ENCODE assay signal across 9 cellular contexts in genomic region chr17:75295220-75296158, GRCh38. TPM values are rescaled to one million over a fixed set of nuclear protein-coding genes. Genes with fewer than 3 reads are reported as not detected.
DNase-seq lines count a peak whose midpoint lies in the region; ATAC-seq and TF ChIP-seq lines count a peak whose summit lies in the region.
"Had no signal": no experiment of that assay in that cellular context is flagged by ENCODE, and none has a peak within 500 bp of the region (broad histone marks: within the 10 kb centered on the region; RNA-seq: fewer than 3 reads in every experiment).

No MANE protein-coding gene starts in this region.

- no peaks in the 10 kb centered on the region for H3K36me3 Mint-ChIP-seq in Caco-2 (ENCODE audit: insufficient read depth, unreplicated experiment)

- H3K27me3 Mint-ChIP-seq in Caco-2 (ENCODE audit: insufficient read depth, unreplicated experiment) = no peaks in the 10 kb centered on the region

- peaks cover 18% of the 10 kb centered on the region for H3K4me1 ChIP-seq in Caco-2
- peaks cover 8 to 21% of the 10 kb centered on the region in 2 donors for H3K4me1 ChIP-seq in adrenal gland (replicated peaks in 1 of 2)

- POLR2A ChIA-PET in Caco-2 (lab: Charles Lee) = interaction anchor here (0.7 kb wide), 1 partner anchor 113 kb away, joined by 3 read pairs; no protein-coding TSS in a partner anchor

- CTCF ChIA-PET in Caco-2 (lab: Charles Lee) = no interaction called here

- H3K27ac ChIP-seq in adrenal gland (peak overlapping the region; percentile 55 to 88 (median 83)), brain microvascular endothelial cell (no peak overlapping the region)

- no peaks in the 10 kb centered on the region; the same call in 1 of the 2 replicates for H3K36me3 ChIP-seq in Caco-2 (ENCODE audit: control insufficient read depth, insufficient read depth, low read length)
- no peaks in the 10 kb centered on the region for H3K36me3 ChIP-seq in adrenal gland (replicated peaks in 1 of 2)
- no peaks in the 10 kb centered on the region for H3K36me3 ChIP-seq in brain microvascular endothelial cell (replicated peaks)

- no peak overlapping the region for H3K4me3 Mint-ChIP-seq in Caco-2 (ENCODE audit: unreplicated experiment)

- WGBS in adrenal gland, 4 donors = 56 to 66% (median 60%) methylated on average over 7 to 8 of the region's 8 CpGs

- no peak overlapping the region for H3K4me3 ChIP-seq in Caco-2 (ENCODE audit: low read depth, low read length)
- no peak overlapping the region for H3K4me3 ChIP-seq in adrenal gland
- no peak overlapping the region for H3K4me3 ChIP-seq in brain microvascular endothelial cell (ENCODE audit: low read depth, low read length)

- TF ChIP-seq POLR2A in adrenal gland (IDR thresholded peaks at IDR 0.05) = no peak

- no peaks in the 10 kb centered on the region for H3K27me3 ChIP-seq in Caco-2 (replicated peaks; ENCODE audit: control insufficient read depth, insufficient read depth, low read length)
- no peaks in the 10 kb centered on the region for H3K27me3 ChIP-seq in adrenal gland
- no peaks in the 10 kb centered on the region for H3K27me3 ChIP-seq in brain microvascular endothelial cell (replicated peaks)

- ATAC-seq in GM19395 (IDR thresholded peaks at IDR 0.05; ENCODE audit: unreplicated experiment) (peak; percentile 58), HG03432 (IDR thresholded peaks at IDR 0.05; ENCODE audit: unreplicated experiment) (peak; percentile 62)
- ATAC-seq in stimulated activated naive CD8-positive, alpha-beta T cell treated with anti-CD3 and anti-CD28 coated beads, Interleukin-15, Interleukin-2, amounts not matched to agents 100 U/mL and 50 U/mL, for 24 hours = peak; percentile 90
- ATAC-seq: HCT116 had no signal

- H3K9me3 ChIP-seq in Caco-2 = no peaks in the 10 kb centered on the region
- no peaks in the 10 kb centered on the region for H3K9me3 ChIP-seq in adrenal gland (replicated peaks in 1 of 3)

- in situ Hi-C loops in brain microvascular endothelial cell (cut with HindIII; ENCODE audit: low pct_ligation_motif_present, low sequenced_read_pairs) = no loop called here

- no TSS peak for BruUV-seq in Caco-2 (replicated peaks; lab: Mats Ljungman, UMichigan)

- H3K27ac Mint-ChIP-seq in Caco-2 (ENCODE audit: unreplicated experiment) = peak overlapping the region; percentile 34

- peak; percentile 40 to 53 for DNase-seq in Caco-2
- DNase-seq in adrenal gland = peak; percentile 38 to 76 (median 66)
- DNase-seq in stimulated activated naive CD8-positive, alpha-beta T cell treated with anti-CD3 and anti-CD28 coated beads, Interleukin-15, Interleukin-2, amounts not matched to agents 100 U/mL and 50 U/mL, for 24 hours = peak; percentile 45
- no peak for DNase-seq in brain microvascular endothelial cell
- no peak for DNase-seq in activated effector memory CD4-positive, alpha-beta T cell treated with anti-CD3 and anti-CD28 coated beads, Interleukin-2, amount 50 U/mL, for 16 hours
- no peak for DNase-seq in NCI-H524 treated with DMSO at 0.1 percent for 48 hours (lab: John Stamatoyannopoulos, UW)

- no peaks in the 10 kb centered on the region for H3K9me3 Mint-ChIP-seq in Caco-2 (ENCODE audit: unreplicated experiment)

- no peak for TF ChIP-seq CTCF in Caco-2 (IDR thresholded peaks at IDR 0.05; ENCODE audit: insufficient read depth in 1 of 2, low read depth in 1 of 2, low read length in 1 of 2, severe bottlenecking in 1 of 2, unreplicated experiment in 1 of 2)
- TF ChIP-seq CTCF in adrenal gland (IDR thresholded peaks at IDR 0.05) = peak in 1 of 6 experiments; percentile 9
- TF ChIP-seq CTCF in brain microvascular endothelial cell (IDR thresholded peaks at IDR 0.05; ENCODE audit: low read depth, low read length, missing control alignments) = no peak

- H3K4me1 Mint-ChIP-seq in Caco-2 (ENCODE audit: low read depth, unreplicated experiment) = peaks cover 8% of the 10 kb centered on the region

- intact Hi-C loops in Caco-2 (cut with micrococcal nuclease; ENCODE audit: unreplicated experiment) = no loop called here
- intact Hi-C loops in adrenal gland (cut with DNase I) = no loop called here

RNA-seq across cellular contexts. Expression of gene SLC25A19, which starts 6.3 kb away (rescaled TPM):
- total RNA-seq in Caco-2 (2022) (29.8 and 33.6 TPM in 2 replicates), adrenal gland (10 to 100 TPM; 15.8 to 63.9 (median 25.3) TPM)
- polyA plus RNA-seq in adrenal gland = 10 to 100 TPM; 23.6 to 38.4 (median 32.7) TPM

RNA-seq across cellular contexts. Expression of gene MIF4GD, which starts 24.5 kb away (rescaled TPM):
- total RNA-seq in Caco-2 (2022) (27.0 and 27.3 TPM in 2 replicates), adrenal gland (10 to 100 TPM; 18.1 to 53.0 (median 29.4) TPM)
- 10 to 100 TPM; 10.7 to 15.1 (median 14.8) TPM for polyA plus RNA-seq in adrenal gland

RNA-seq across cellular contexts. Expression of gene MRPS7, which starts 33.8 kb away (rescaled TPM):
- total RNA-seq in Caco-2 (2022) (123 and 125 TPM in 2 replicates), adrenal gland (10 to 100 TPM; 47.7 to 91.4 (median 69.6) TPM)
- 100 to 1,000 TPM in 1 of 3 donors, 10 to 100 TPM in 2; 52.5 to 112 (median 87.7) TPM for polyA plus RNA-seq in adrenal gland

RNA-seq across cellular contexts. Expression of gene GGA3, which starts 34.1 kb away (rescaled TPM):
- total RNA-seq in Caco-2 (2022) = 90.2 and 94.4 TPM in 2 replicates
- 10 to 100 TPM in 7 of 8 donors, 1 to 10 TPM in 1; 8.0 to 36.9 (median 24.6) TPM for total RNA-seq in adrenal gland
- polyA plus RNA-seq in adrenal gland = 10 to 100 TPM; 23.2 to 51.5 (median 24.1) TPM

Comparison
In these comparisons a context has a peak if more than half of its experiments do, and no peak if none do; other contexts are left out.
1. DNase-seq: peak in Caco-2 (2 of 2), adrenal gland (7 of 7) and stimulated activated naive CD8-positive, alpha-beta T cell treated with anti-CD3 and anti-CD28 coated beads, Interleukin-15, Interleukin-2, amounts not matched to agents 100 U/mL and 50 U/mL, for 24 hours (single experiment); none in brain microvascular endothelial cell (single experiment), activated effector memory CD4-positive, alpha-beta T cell treated with anti-CD3 and anti-CD28 coated beads, Interleukin-2, amount 50 U/mL, for 16 hours (single experiment) and NCI-H524 treated with DMSO at 0.1 percent for 48 hours (single experiment).
2. Peak in every context shown above with its lines, with median percentiles within 50 percentile points of each other: ATAC-seq.